In genomic region chr4:6059375-6059805, GRCh38 we compare ENCODE assay signal across 16 cellular contexts. TPM values are rescaled to one million over a fixed set of nuclear protein-coding genes. Genes with fewer than 3 reads are reported as not detected.
DNase-seq lines count a peak whose midpoint lies in the region; ATAC-seq, FAIRE-seq and TF ChIP-seq lines count a peak whose summit lies in the region.
"Had no signal": no experiment of that assay in that cellular context is flagged by ENCODE, and none has a peak within 500 bp of the region (broad histone marks: within the 10 kb centered on the region; RNA-seq: fewer than 3 reads in every experiment).

No MANE protein-coding gene starts in this region.

- no peaks in the 10 kb centered on the region for H3K4me1 ChIP-seq in A549
- peaks cover 0 to 12% (median 7%) of the 10 kb centered on the region in 10 experiments; a peak in 11 of 20 replicates for H3K4me1 ChIP-seq in BLaER1 treated with 17β-estradiol and CSF1 and Interleukin-3, amounts not matched to agents 10 nM and 100 nM
- H3K4me1 ChIP-seq in endodermal cell (ENCODE audit: control insufficient read depth, insufficient read depth, low read length) = no peaks in the 10 kb centered on the region
- H3K4me1 ChIP-seq in sigmoid colon = no peaks in the 10 kb centered on the region

- DNase-seq in A549 (ENCODE audit: low read depth in 1 of 2, low spot score in 1 of 2) (no peak), endodermal cell (no peak), sigmoid colon (peak; percentile 34), hypothalamus (lab: John Stamatoyannopoulos, UW) (no peak)
- DNase-seq: ACHN; Calu3; CD8-positive, alpha-beta T cell; DMS79 treated with DMSO at 0.1 percent for 48 hours; GF-D8; GOT3; H9; KBM-7 had no signal

- no peak overlapping the region for H3K27ac Mint-ChIP-seq in endodermal cell
- H3K27ac Mint-ChIP-seq: CD8-positive, alpha-beta T cell; H9 had no signal

- H3K9me3 ChIP-seq in A549 (peaks cover 19% of the 10 kb centered on the region), endodermal cell (ENCODE audit: control insufficient read depth, low read length) (peaks cover 47% of the 10 kb centered on the region), sigmoid colon (peaks cover 14 to 25% (median 20%) of the 10 kb centered on the region in 4 donors)
- peaks cover 52 to 66% (median 58%) of the 10 kb centered on the region in 11 experiments for H3K9me3 ChIP-seq in BLaER1 treated with 17β-estradiol and CSF1 and Interleukin-3, amounts not matched to agents 10 nM and 100 nM (replicated peaks in 1 of 11)

- H3K9me3 Mint-ChIP-seq in endodermal cell = peaks cover 38% of the 10 kb centered on the region

- TF ChIP-seq POLR2A in A549 (IDR thresholded peaks at IDR 0.05; ENCODE audit: low read length) = no peak
- TF ChIP-seq POLR2A in sigmoid colon (IDR thresholded peaks at IDR 0.05) = no peak

- intact Hi-C loops in sigmoid colon (cut with DNase I) = no loop called here

- H3K36me3 Mint-ChIP-seq in endodermal cell (ENCODE audit: low read depth) = peaks cover 66% of the 10 kb centered on the region

- no peak overlapping the region for H3K4me3 Mint-ChIP-seq in endodermal cell
- H3K4me3 Mint-ChIP-seq: CD8-positive, alpha-beta T cell; H9 had no signal

- TF ChIP-seq EP300 in A549 (IDR thresholded peaks at IDR 0.05) (no peak), sigmoid colon (IDR thresholded peaks at IDR 0.05) (no peak)

- TF ChIP-seq CTCF in A549 (IDR thresholded peaks at IDR 0.05) = no peak
- TF ChIP-seq CTCF in endodermal cell (conservative IDR thresholded peaks at IDR 0.05) = no peak
- TF ChIP-seq CTCF in sigmoid colon (IDR thresholded peaks at IDR 0.05) = no peak

- no peak overlapping the region for H3K4me2 ChIP-seq in A549
- no peak overlapping the region for H3K4me2 ChIP-seq in BLaER1 treated with 17β-estradiol and CSF1 and Interleukin-3, amounts not matched to agents 10 nM and 100 nM

- CTCF ChIA-PET in A549 (lab: Yijun Ruan, JAX) = interaction anchor here (1.0 kb wide), 1 partner anchor 12 kb away, joined by 3 read pairs; no protein-coding TSS in a partner anchor

- peaks cover 15 to 71% (median 51%) of the 10 kb centered on the region in 11 experiments; a peak in 21 of 22 replicates for H3K36me3 ChIP-seq in BLaER1 treated with 17β-estradiol and CSF1 and Interleukin-3, amounts not matched to agents 10 nM and 100 nM
- H3K36me3 ChIP-seq in endodermal cell (ENCODE audit: control insufficient read depth, insufficient read depth, low read length) = peaks cover 61% of the 10 kb centered on the region
- H3K36me3 ChIP-seq in sigmoid colon = no peaks in the 10 kb centered on the region

- H3K27ac ChIP-seq in A549 (no peak overlapping the region), endodermal cell (ENCODE audit: low read depth, low read length) (no peak overlapping the region), sigmoid colon (no peak overlapping the region)
- no peak overlapping the region for H3K27ac ChIP-seq in BLaER1 treated with 17β-estradiol and CSF1 and Interleukin-3, amounts not matched to agents 10 nM and 100 nM

- FAIRE-seq in A549 (lab: Jason Lieb, UNC) = no peak

- H3K9ac ChIP-seq in BLaER1 treated with 17β-estradiol and CSF1 and Interleukin-3, amounts not matched to agents 10 nM and 100 nM = no peak overlapping the region
- no peak overlapping the region for H3K9ac ChIP-seq in endodermal cell (ENCODE audit: extremely low read depth, low read length, poor library complexity, severe bottlenecking)

- no peaks in the 10 kb centered on the region for H3K27me3 ChIP-seq in BLaER1 treated with 17β-estradiol and CSF1 and Interleukin-3, amounts not matched to agents 10 nM and 100 nM
- H3K27me3 ChIP-seq in endodermal cell (ENCODE audit: control insufficient read depth, insufficient read depth, low read length, poor library complexity, severe bottlenecking) (no peaks in the 10 kb centered on the region), sigmoid colon (no peaks in the 10 kb centered on the region)

- H3K4me1 Mint-ChIP-seq in endodermal cell = no peaks in the 10 kb centered on the region

- ATAC-seq in A549 (no peak), HG02623 (IDR thresholded peaks at IDR 0.05; ENCODE audit: unreplicated experiment) (no peak)
- ATAC-seq: CD8-positive, alpha-beta T cell had no signal

- no peaks in the 10 kb centered on the region for H4K20me1 ChIP-seq in BLaER1 treated with 17β-estradiol and CSF1 and Interleukin-3, amounts not matched to agents 10 nM and 100 nM

- no peak for TF ChIP-seq RAD21 in A549 (conservative IDR thresholded peaks at IDR 0.05 in 1 of 2, IDR thresholded peaks at IDR 0.05 in 1 of 2)

- POLR2A ChIA-PET in A549 (lab: Yijun Ruan, JAX) = no interaction called here

- H3K4me3 ChIP-seq in A549 (no peak overlapping the region), endodermal cell (ENCODE audit: low read length) (peak overlapping the region; percentile 18), sigmoid colon (no peak overlapping the region)
- H3K4me3 ChIP-seq in BLaER1 treated with 17β-estradiol and CSF1 and Interleukin-3, amounts not matched to agents 10 nM and 100 nM = peak overlapping the region in 8 of 10 experiments; percentile 14 to 52 (median 23); a peak in 9 of 20 replicates

- H3K27me3 Mint-ChIP-seq in endodermal cell (ENCODE audit: insufficient read depth) = no peaks in the 10 kb centered on the region

- 62% methylated on average over 3 of the region's 7 CpGs for WGBS in A549 (ENCODE audit: missing lambda C conversion rate)
- WGBS in endodermal cell (ENCODE audit: insufficient coverage in 1 of 2, insufficient read length in 1 of 2), 2 experiments = 92 to 96% methylated on average over 7 of the region's 7 CpGs
- WGBS in sigmoid colon, 2 donors = 88 to 93% methylated on average over 7 of the region's 7 CpGs

TF ChIP-seq in A549, 52 proteins besides CTCF, POLR2A, EP300 and RAD21:
- TF ChIP-seq MAFK (IDR thresholded peaks at IDR 0.05; ENCODE audit: partially characterized antibody) (peak; percentile 71), RCOR1 (IDR thresholded peaks at IDR 0.05; ENCODE audit: low read depth, low read length) (no peak)

RNA-seq across cellular contexts. Expression of gene C4orf50, which starts 41.2 kb away (rescaled TPM):
- polyA plus RNA-seq in A549 (2011; rRNA removed) (not detected in 2 replicates), A549 (2017; fragmentation: RNase III; extraction: RNeasy Plus Mini Kit Qiagen cat#74134 plus additional on column Dnase treatment) (not detected in 3 replicates), sigmoid colon (under 1 TPM in 2 of 3 donors, not detected in 1; under 0.01 to 0.17 TPM)
- not detected in 2 replicates for polyA plus RNA-seq in A549 (2012; cell fraction: cytosol; rRNA removed)
- polyA plus RNA-seq in A549 (2012; cell fraction: nucleus; rRNA removed) = not detected in 2 replicates
- not detected in 2 replicates for polyA minus RNA-seq in A549 (2011; rRNA and poly(A)+ RNA removed)
- total RNA-seq in endodermal cell (1 to 10 TPM in 1 of 2 donors, under 1 TPM in 1; 0.84 to 1.6 TPM), sigmoid colon (under 1 TPM; 0.16 to 0.83 (median 0.70) TPM)
- 0.11 TPM for polyA plus RNA-seq in endodermal cell (2013, experiment 1 of 2)
- polyA plus RNA-seq in endodermal cell (2013, experiment 2 of 2) = 0.17 TPM
- total RNA-seq: Calu3, HT-29 had no signal
- polyA plus RNA-seq: BJ had no signal

Comparison
In these comparisons a context has a peak if more than half of its experiments do, and no peak if none do; other contexts are left out.
1. H3K4me3 ChIP-seq: peak in BLaER1 treated with 17β-estradiol and CSF1 and Interleukin-3, amounts not matched to agents 10 nM and 100 nM (8 of 10) and endodermal cell (single experiment); none in A549 (single experiment) and sigmoid colon (0 of 4).